ENCODE assay signal across 8 cellular contexts in the genomic region with DNA sequence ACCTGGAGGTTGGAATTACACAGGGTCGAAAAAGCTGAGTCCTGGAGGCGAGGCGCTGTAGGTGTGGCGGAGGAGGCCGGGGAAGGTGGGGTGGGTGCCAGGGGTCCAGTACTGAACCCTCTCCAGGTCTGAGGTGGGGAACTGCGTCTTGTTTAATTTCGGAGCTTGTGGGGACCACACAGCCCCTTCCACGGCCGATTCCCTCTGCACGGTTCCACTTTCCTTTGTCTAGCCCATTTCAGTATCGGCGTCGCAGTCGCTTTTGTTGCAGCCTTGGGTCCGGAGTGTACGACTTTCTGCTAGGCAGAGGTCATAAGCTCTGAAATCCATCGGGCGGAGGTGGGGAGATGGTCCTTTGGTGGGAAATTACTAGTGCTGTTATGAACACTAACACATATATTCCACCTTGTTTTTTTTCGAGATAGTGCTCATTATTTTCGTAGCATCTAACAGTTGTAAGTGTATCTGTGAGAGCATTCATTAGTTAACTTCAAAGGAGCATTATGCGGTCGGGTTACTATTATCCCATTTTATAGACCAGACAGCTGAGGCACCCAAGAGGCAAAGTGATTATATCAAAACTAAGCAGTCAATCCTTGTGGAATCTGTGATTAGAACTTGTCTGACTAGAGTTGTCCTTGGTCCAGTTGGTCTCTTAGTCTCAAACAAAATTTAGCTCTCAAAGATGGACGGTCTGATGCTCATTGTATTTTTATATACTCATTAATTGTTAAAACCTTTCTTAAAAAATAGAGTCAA. TPM values are rescaled to one million over a fixed set of nuclear protein-coding genes. Genes with fewer than 3 reads are reported as not detected.
DNase-seq lines count a peak whose midpoint lies in the region; ATAC-seq and TF ChIP-seq lines count a peak whose summit lies in the region.

No MANE protein-coding gene starts in this region.

- H3K27ac ChIP-seq in AG04450 (ENCODE audit: low read depth, low read length) (no peak overlapping the region), ectodermal cell (ENCODE audit: insufficient read depth, low read depth, low read length, poor library complexity, severe bottlenecking) (no peak overlapping the region)

- TF ChIP-seq CTCF in AG04450 (IDR thresholded peaks at IDR 0.05; ENCODE audit: low read depth, low read length) = no peak

- ATAC-seq in HG03354 (IDR thresholded peaks at IDR 0.05; ENCODE audit: poor library complexity, severe bottlenecking, unreplicated experiment) (peak; percentile 45), HG02623 (IDR thresholded peaks at IDR 0.05; ENCODE audit: unreplicated experiment) (no peak)

- peak overlapping the region; percentile 39 for H3K4me3 ChIP-seq in AG04450 (ENCODE audit: low read depth, low read length)
- peak overlapping the region; percentile 74 for H3K4me3 ChIP-seq in ectodermal cell (ENCODE audit: insufficient read depth, low read depth, low read length)

- H3K27me3 ChIP-seq in AG04450 (ENCODE audit: control insufficient read depth, insufficient read depth, low read length) (peaks cover 20% of the 10 kb centered on the region), ectodermal cell (ENCODE audit: control insufficient read depth, insufficient read depth, low read length, poor library complexity, severe bottlenecking) (peaks cover 39% of the 10 kb centered on the region)

- POLR2A ChIA-PET in AG04450 (lab: Yijun Ruan, JAX) = no interaction called here

- no peaks in the 10 kb centered on the region; the same call in 1 of the 2 replicates for H3K9me3 ChIP-seq in AG04450 (ENCODE audit: control insufficient read depth, insufficient read depth, low read length)
- no peaks in the 10 kb centered on the region for H3K9me3 ChIP-seq in ectodermal cell (ENCODE audit: control insufficient read depth, low read length)

- no peaks in the 10 kb centered on the region for H3K4me1 ChIP-seq in ectodermal cell (ENCODE audit: control insufficient read depth, insufficient read depth, low read length)

- CTCF ChIA-PET in AG04450 (lab: Charles Lee) = no interaction called here

- DNase-seq in AG04450 (ENCODE audit: low read depth, low spot score) (no peak), midbrain (lab: John Stamatoyannopoulos, UW) (peak; percentile 18), amniotic stem cell (lab: John Stamatoyannopoulos, UW) (no peak), MV-4-11 (lab: John Stamatoyannopoulos, UW) (no peak)
- no peak for DNase-seq in activated CD8-positive, alpha-beta memory T cell treated with anti-CD3 and anti-CD28 coated beads for 24 hours

- 12 to 24% methylated on average over 20 to 23 of the region's 23 CpGs for WGBS in ectodermal cell, 2 experiments

- no peaks in the 10 kb centered on the region for H3K36me3 ChIP-seq in ectodermal cell (ENCODE audit: control insufficient read depth, insufficient read depth, low read length)

RNA-seq across cellular contexts. Expression of a gene that starts 0.7 kb away (rescaled TPM):
- polyA plus RNA-seq in AG04450 (2011; rRNA removed) = 0.02 and 0.11 TPM in 2 replicates
- polyA minus RNA-seq in AG04450 (2011; rRNA and poly(A)+ RNA removed) = 0.13 TPM in 1 of 2 replicates, not detected in the other
- polyA plus RNA-seq in ectodermal cell (2013, experiment 1 of 4) = 3.8 TPM
- 3.4 TPM for polyA plus RNA-seq in ectodermal cell (2013, experiment 2 of 4)
- 2.3 TPM for polyA plus RNA-seq in ectodermal cell (2013, experiment 3 of 4)
- polyA plus RNA-seq in ectodermal cell (2013, experiment 4 of 4) = 2.7 TPM
